20 cellular contexts compared by ENCODE assay signal in genomic region chr20:62580733-62581132, GRCh38.
"Had no signal": no experiment of that assay in that cellular context is flagged by ENCODE, and none has a peak within 500 bp of the region (broad histone marks: within the 10 kb centered on the region; RNA-seq: fewer than 3 reads in every experiment).

No MANE protein-coding gene starts in this region.

- H3K27ac ChIP-seq: colonic mucosa, esophagus squamous epithelium, left lung, neutrophil, testis, tibial nerve, upper lobe of right lung, vagina had no signal

- H3K27ac Mint-ChIP-seq: immature natural killer cell; naive B cell; nephron progenitor cell; stimulated activated naive CD8-positive, alpha-beta T cell treated with anti-CD3 and anti-CD28 coated beads, Interleukin-15, Interleukin-2, amounts not matched to agents 100 ng/mL and 50 ng/mL, for 24 hours had no signal

- H3K9me3 Mint-ChIP-seq: nephron progenitor cell; stimulated activated naive CD8-positive, alpha-beta T cell treated with anti-CD3 and anti-CD28 coated beads, Interleukin-15, Interleukin-2, amounts not matched to agents 100 ng/mL and 50 ng/mL, for 24 hours had no signal

- ATAC-seq: left lung, upper lobe of right lung had no signal

- H3K4me1 ChIP-seq: colonic mucosa, left lung, testis, upper lobe of right lung had no signal

- DNase-seq: colonic mucosa; dermis blood vessel endothelial cell; esophagus squamous epithelium; foreskin fibroblast; immature natural killer cell; left lung; mesenchymal stem cell; midbrain; naive B cell; nephron progenitor cell; stimulated activated CD4-positive, alpha-beta T cell treated with anti-CD3 and anti-CD28 coated beads, Interleukin-2, amount 100 ng/mL, for 48 hours; testis; upper lobe of right lung had no signal

- H3K36me3 ChIP-seq: colonic mucosa, esophagus squamous epithelium, left lung, neutrophil, tibial nerve, upper lobe of right lung, vagina had no signal

- H3K4me2 ChIP-seq: smooth muscle cell had no signal

- H3K4me1 Mint-ChIP-seq: immature natural killer cell had no signal

- H3K27me3 ChIP-seq: testis had no signal

- H3K9me3 ChIP-seq: colonic mucosa, esophagus squamous epithelium, left lung, neutrophil, testis, tibial nerve, upper lobe of right lung, vagina had no signal

- H3K4me3 ChIP-seq: colonic mucosa, esophagus squamous epithelium, left lung, lung, smooth muscle cell, testis, tibial nerve, upper lobe of right lung, vagina had no signal

- FAIRE-seq: keratinocyte had no signal

- H3K4me3 Mint-ChIP-seq: immature natural killer cell; nephron progenitor cell; stimulated activated naive CD8-positive, alpha-beta T cell treated with anti-CD3 and anti-CD28 coated beads, Interleukin-15, Interleukin-2, amounts not matched to agents 100 ng/mL and 50 ng/mL, for 24 hours had no signal
